9 cellular contexts compared by ENCODE assay signal in genomic region chr17:73722163-73722562, GRCh38.
A peak's percentile ranks its signal among the peaks of the same experiment; 100 is the strongest.
DNase-seq lines count a peak whose midpoint lies in the region; ATAC-seq and TF ChIP-seq lines count a peak whose summit lies in the region.
"Had no signal": no experiment of that assay in that cellular context is flagged by ENCODE, and none has a peak within 500 bp of the region (broad histone marks: within the 10 kb centered on the region; RNA-seq: fewer than 3 reads in every experiment).

No MANE protein-coding gene starts in this region.

- no peak for TF ChIP-seq CTCF in brain (conservative IDR thresholded peaks at IDR 0.05)

- no peak overlapping the region for H3K4me3 ChIP-seq in HAP-1

- H3K36me3 Mint-ChIP-seq in brain = no peaks in the 10 kb centered on the region

- H3K4me1 Mint-ChIP-seq in brain = peaks cover 43% of the 10 kb centered on the region

- no peaks in the 10 kb centered on the region for H3K9me3 ChIP-seq in HAP-1

- peak overlapping the region in 1 of 5 experiments; percentile 6 for H3K4me3 Mint-ChIP-seq in brain

- H3K27ac Mint-ChIP-seq in brain = peak overlapping the region in 3 of 5 experiments; percentile 13 to 70 (median 45)

- peaks cover 3% of the 10 kb centered on the region for H3K27me3 Mint-ChIP-seq in brain

- in situ Hi-C loops in HAP-1 (cut with MboI; ENCODE audit: low sequenced_read_pairs) = no loop called here

- H3K9me3 Mint-ChIP-seq in brain = peaks cover 0 to 6% (median 0%) of the 10 kb centered on the region in 5 experiments

- ATAC-seq in HG03175 (IDR thresholded peaks at IDR 0.05; ENCODE audit: unreplicated experiment) = no peak
- ATAC-seq: sciatic nerve had no signal

- no peaks in the 10 kb centered on the region for H3K36me3 ChIP-seq in HAP-1 (replicated peaks)

- no peaks in the 10 kb centered on the region for H3K4me1 ChIP-seq in HAP-1

- no peaks in the 10 kb centered on the region for H3K27me3 ChIP-seq in HAP-1 (ENCODE audit: low read depth)

- peak; percentile 25 for DNase-seq in COLO668 (lab: John Stamatoyannopoulos, UW; ENCODE audit: unreplicated experiment)
- peak; percentile 19 for DNase-seq in NAMALWA (ENCODE audit: low spot score)
- peak in 3 of 5 donors; percentile 8 to 50 (median 22) for DNase-seq in T-helper 1 cell
- no peak for DNase-seq in HAP-1 (ENCODE audit: low spot score in 2 of 2)
- no peak for DNase-seq in iPS-NIHi11 (ENCODE audit: low spot score)
- DNase-seq in LoVo (ENCODE audit: low spot score) = no peak

Comparison
In these comparisons a context has a peak if more than half of its experiments do, and no peak if none do; other contexts are left out.
1. DNase-seq: peak in COLO668 (single experiment), NAMALWA (single experiment) and T-helper 1 cell (3 of 5); none in HAP-1 (0 of 2), iPS-NIHi11 (single experiment) and LoVo (single experiment).